Comparison of ENCODE assay signal across 13 cellular contexts in the genomic region with DNA sequence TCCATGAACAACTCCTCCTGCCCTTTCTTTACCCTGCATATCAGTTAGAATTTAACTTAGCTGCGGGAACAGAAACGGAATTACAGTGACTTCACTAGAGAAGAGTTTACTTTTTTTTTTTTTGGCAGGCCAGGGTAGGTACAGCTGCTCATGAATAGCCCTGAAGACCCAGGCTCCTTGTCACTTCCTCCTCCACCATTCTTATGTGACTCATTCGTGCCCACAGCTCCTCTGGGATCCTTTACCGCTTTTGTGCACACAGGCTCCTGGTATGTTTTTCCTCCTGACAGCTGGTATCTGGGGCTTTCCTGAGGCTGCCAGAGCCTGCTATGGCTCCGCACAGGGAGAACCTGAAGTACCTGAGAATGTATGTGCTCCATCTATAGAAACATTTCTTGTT. TPM values are rescaled to one million over a fixed set of nuclear protein-coding genes. Genes with fewer than 3 reads are reported as not detected.
DNase-seq lines count a peak whose midpoint lies in the region; ATAC-seq, FAIRE-seq and TF ChIP-seq lines count a peak whose summit lies in the region.
"Had no signal": no experiment of that assay in that cellular context is flagged by ENCODE, and none has a peak within 500 bp of the region (broad histone marks: within the 10 kb centered on the region; RNA-seq: fewer than 3 reads in every experiment).

No MANE protein-coding gene starts in this region.

- TF ChIP-seq POLR2A in endothelial cell of umbilical vein (IDR thresholded peaks at IDR 0.05; ENCODE audit: low read depth, low read length) = no peak

- H3K9ac ChIP-seq in endothelial cell of umbilical vein (replicated peaks; ENCODE audit: extremely low read depth, insufficient read depth, low read length) = no peak overlapping the region

- no peaks in the 10 kb centered on the region for H3K27me3 ChIP-seq in PC-9 (ENCODE audit: insufficient read depth, low read depth)
- peaks cover 1 to 7% of the 10 kb centered on the region in 2 experiments for H3K27me3 ChIP-seq in endothelial cell of umbilical vein (ENCODE audit: control insufficient read depth in 2 of 2, insufficient read depth in 2 of 2, low read length in 2 of 2)
- H3K27me3 ChIP-seq: thyroid gland had no signal

- H3K36me3 ChIP-seq in PC-9 (ENCODE audit: low read depth) (no peaks in the 10 kb centered on the region), endothelial cell of umbilical vein (ENCODE audit: control insufficient read depth in 2 of 2, extremely low read depth in 1 of 2, insufficient read depth in 2 of 2, low read length in 2 of 2) (no peaks in the 10 kb centered on the region)
- H3K36me3 ChIP-seq: thyroid gland had no signal

- no peaks in the 10 kb centered on the region for H3K36me3 Mint-ChIP-seq in osteocyte (ENCODE audit: unreplicated experiment)
- no peaks in the 10 kb centered on the region for H3K36me3 Mint-ChIP-seq in natural killer cell treated with Interleukin-12 subunit alpha and Interleukin-12 subunit beta and Interleukin-15 and Interleukin-18, amount 100 ng/mL, for 72 hours

- ATAC-seq in natural killer cell treated with Interleukin-12 subunit alpha and Interleukin-12 subunit beta and Interleukin-15 and Interleukin-18, amount 100 ng/mL, for 72 hours = no peak
- ATAC-seq in stimulated activated naive CD8-positive, alpha-beta T cell treated with anti-CD3 and anti-CD28 coated beads, Interleukin-15, amount 100 ng/mL, for 72 hours = no peak
- ATAC-seq: activated T-cell treated with anti-CD3 and anti-CD28 coated beads, Interleukin-2, amount 50 U/mL, for 4 hours had no signal

- H3K4me1 ChIP-seq in PC-9 (replicated peaks; ENCODE audit: insufficient read depth) (peaks cover 8% of the 10 kb centered on the region; the same call in 1 of the 2 replicates), endothelial cell of umbilical vein (ENCODE audit: control insufficient read depth, extremely low read depth, insufficient read depth, low read length) (peaks cover 3% of the 10 kb centered on the region)

- H4K20me1 ChIP-seq in PC-9 (ENCODE audit: insufficient read depth) = no peaks in the 10 kb centered on the region
- H4K20me1 ChIP-seq in endothelial cell of umbilical vein (replicated peaks; ENCODE audit: control insufficient read depth, extremely low read depth, insufficient read depth, low read length) = no peaks in the 10 kb centered on the region

- BruUV-seq in PC-9 (replicated peaks; lab: Mats Ljungman, UMichigan) (no TSS peak), endothelial cell of umbilical vein (replicated peaks; lab: Mats Ljungman, UMichigan) (no TSS peak)

- POLR2A ChIA-PET in PC-9 (lab: Charles Lee; ENCODE audit: unreplicated experiment) = interaction anchor here (0.5 to 0.6 kb wide), 3 partner anchors 92 to 303 kb away, joined by 3 to 22 read pairs (median 6); no protein-coding TSS in a partner anchor
- POLR2A ChIA-PET in endothelial cell of umbilical vein (lab: Charles Lee) = no interaction called here

- no peak overlapping the region for H2AFZ ChIP-seq in PC-9
- no peak overlapping the region for H2AFZ ChIP-seq in endothelial cell of umbilical vein (ENCODE audit: low read depth, low read length)

- H3K9me3 ChIP-seq in PC-9 (ENCODE audit: insufficient read depth, low read depth) = no peaks in the 10 kb centered on the region
- no peaks in the 10 kb centered on the region for H3K9me3 ChIP-seq in endothelial cell of umbilical vein (replicated peaks; ENCODE audit: control insufficient read depth, insufficient read depth, low read length)
- H3K9me3 ChIP-seq: thyroid gland had no signal

- H3F3A ChIP-seq in PC-9 (ENCODE audit: insufficient read depth, low read depth) = peaks cover 6% of the 10 kb centered on the region; the same call in 1 of the 2 replicates

- H3K27ac Mint-ChIP-seq in osteocyte (ENCODE audit: unreplicated experiment) = peak overlapping the region; percentile 63
- H3K27ac Mint-ChIP-seq in natural killer cell treated with Interleukin-12 subunit alpha and Interleukin-12 subunit beta and Interleukin-15 and Interleukin-18, amount 100 ng/mL, for 72 hours = no peak overlapping the region
- H3K27ac Mint-ChIP-seq in stimulated activated naive CD8-positive, alpha-beta T cell treated with anti-CD3 and anti-CD28 coated beads, Interleukin-15, amount 100 ng/mL, for 72 hours = no peak overlapping the region

- TF ChIP-seq CTCF in PC-9 (conservative IDR thresholded peaks at IDR 0.05) = no peak
- TF ChIP-seq CTCF in endothelial cell of umbilical vein (IDR thresholded peaks at IDR 0.05; ENCODE audit: extremely low read depth in 1 of 2, insufficient read depth in 1 of 2, low read depth in 1 of 2, low read length in 2 of 2) = no peak
- no peak for TF ChIP-seq CTCF in osteocyte (IDR thresholded peaks at IDR 0.05)

- dilution Hi-C loops in endothelial cell of umbilical vein (cut with MboI; ENCODE audit: extremely low pct_ligation_motif_present, low sequenced_read_pairs) = no loop called here

- H3K27me3 Mint-ChIP-seq in osteocyte (ENCODE audit: unreplicated experiment) = no peaks in the 10 kb centered on the region
- H3K27me3 Mint-ChIP-seq in natural killer cell treated with Interleukin-12 subunit alpha and Interleukin-12 subunit beta and Interleukin-15 and Interleukin-18, amount 100 ng/mL, for 72 hours = peaks cover 24 to 34% of the 10 kb centered on the region in 2 donors
- H3K27me3 Mint-ChIP-seq in stimulated activated naive CD8-positive, alpha-beta T cell treated with anti-CD3 and anti-CD28 coated beads, Interleukin-15, amount 100 ng/mL, for 72 hours = peaks cover 57% of the 10 kb centered on the region

- no peak overlapping the region for H3K27ac ChIP-seq in PC-9
- H3K27ac ChIP-seq in endothelial cell of umbilical vein (ENCODE audit: insufficient read depth, low read depth, low read length) = no peak overlapping the region
- H3K27ac ChIP-seq: thyroid gland, VCaP had no signal

- CTCF ChIA-PET in PC-9 (lab: Charles Lee) = interaction anchor here (0.7 to 1.9 kb wide), 5 partner anchors 8 to 189 kb away, joined by 3 to 7 read pairs (median 3); no protein-coding TSS in a partner anchor
- CTCF ChIA-PET in endothelial cell of umbilical vein (lab: Charles Lee) = interaction anchor here (0.8 to 9.5 kb wide), 6 partner anchors 7 to 61 kb away, joined by 3 to 187 read pairs (median 6); partner anchors contain the start of gene KCNS1

- no peak overlapping the region for H3K4me3 ChIP-seq in PC-9
- H3K4me3 ChIP-seq in endothelial cell of umbilical vein (replicated peaks in 1 of 3; ENCODE audit: insufficient read depth in 1 of 3, low read depth in 1 of 3, low read length in 3 of 3) = no peak overlapping the region
- H3K4me3 ChIP-seq: thyroid gland had no signal

- no peaks in the 10 kb centered on the region for H3K9me3 Mint-ChIP-seq in osteocyte (ENCODE audit: unreplicated experiment)
- no peaks in the 10 kb centered on the region for H3K9me3 Mint-ChIP-seq in natural killer cell treated with Interleukin-12 subunit alpha and Interleukin-12 subunit beta and Interleukin-15 and Interleukin-18, amount 100 ng/mL, for 72 hours
- no peaks in the 10 kb centered on the region for H3K9me3 Mint-ChIP-seq in stimulated activated naive CD8-positive, alpha-beta T cell treated with anti-CD3 and anti-CD28 coated beads, Interleukin-15, amount 100 ng/mL, for 72 hours
- H3K9me3 Mint-ChIP-seq: activated T-cell treated with anti-CD3 and anti-CD28 coated beads, Interleukin-2, amount 50 U/mL, for 4 hours had no signal

- H3K9me1 ChIP-seq in endothelial cell of umbilical vein (replicated peaks; ENCODE audit: control insufficient read depth, extremely low read depth, insufficient read depth, low read length) = no peaks in the 10 kb centered on the region

- H3K4me2 ChIP-seq in PC-9 = no peak overlapping the region
- no peak overlapping the region for H3K4me2 ChIP-seq in endothelial cell of umbilical vein (ENCODE audit: insufficient read depth, low read length)

- H3K4me1 Mint-ChIP-seq in osteocyte (ENCODE audit: unreplicated experiment) = peaks cover 14% of the 10 kb centered on the region
- H3K4me1 Mint-ChIP-seq in natural killer cell treated with Interleukin-12 subunit alpha and Interleukin-12 subunit beta and Interleukin-15 and Interleukin-18, amount 100 ng/mL, for 72 hours (ENCODE audit: low read depth in 2 of 2) = peaks cover 0 to 3% of the 10 kb centered on the region in 2 donors
- peaks cover 14% of the 10 kb centered on the region for H3K4me1 Mint-ChIP-seq in stimulated activated naive CD8-positive, alpha-beta T cell treated with anti-CD3 and anti-CD28 coated beads, Interleukin-15, amount 100 ng/mL, for 72 hours

- H3K79me2 ChIP-seq in PC-9 (ENCODE audit: low read depth) (no peaks in the 10 kb centered on the region), endothelial cell of umbilical vein (ENCODE audit: control insufficient read depth, insufficient read depth, low read length) (no peaks in the 10 kb centered on the region)

- H3K9me2 ChIP-seq in PC-9 (ENCODE audit: insufficient read depth) = no peaks in the 10 kb centered on the region

- H3K4me3 Mint-ChIP-seq in osteocyte (ENCODE audit: unreplicated experiment) = no peak overlapping the region
- no peak overlapping the region for H3K4me3 Mint-ChIP-seq in natural killer cell treated with Interleukin-12 subunit alpha and Interleukin-12 subunit beta and Interleukin-15 and Interleukin-18, amount 100 ng/mL, for 72 hours
- H3K4me3 Mint-ChIP-seq in stimulated activated naive CD8-positive, alpha-beta T cell treated with anti-CD3 and anti-CD28 coated beads, Interleukin-15, amount 100 ng/mL, for 72 hours = no peak overlapping the region
- H3K4me3 Mint-ChIP-seq: activated T-cell treated with anti-CD3 and anti-CD28 coated beads, Interleukin-2, amount 50 U/mL, for 4 hours had no signal

- peak; percentile 79 for FAIRE-seq in endothelial cell of umbilical vein (lab: Jason Lieb, UNC)

- peak; percentile 44 for DNase-seq in GM03348 (ENCODE audit: low spot score)
- DNase-seq in PC-9 = peak; percentile 70 to 71
- DNase-seq in endothelial cell of umbilical vein (ENCODE audit: low read depth, low spot score) = peak; percentile 41
- DNase-seq in osteocyte (ENCODE audit: extremely low spot score, unreplicated experiment) = no peak
- DNase-seq in natural killer cell treated with Interleukin-12 subunit alpha and Interleukin-12 subunit beta and Interleukin-15 and Interleukin-18, amount 100 ng/mL, for 72 hours (ENCODE audit: low spot score) = no peak
- DNase-seq in stimulated activated naive CD8-positive, alpha-beta T cell treated with anti-CD3 and anti-CD28 coated beads, Interleukin-15, amount 100 ng/mL, for 72 hours = no peak
- DNase-seq in NCI-H1930 (lab: John Stamatoyannopoulos, UW) = no peak
- DNase-seq in NCI-H1048 (lab: John Stamatoyannopoulos, UW) = no peak
- DNase-seq: activated T-cell treated with anti-CD3 and anti-CD28 coated beads, Interleukin-2, amount 50 U/mL, for 4 hours; NK-92 treated with Interleukin-12 subunit alpha and Interleukin-12 subunit beta, amount 100 ng/mL, for 24 hours; thyroid gland had no signal

- intact Hi-C loops in PC-9 (cut with micrococcal nuclease; ENCODE audit: unreplicated experiment) (no loop called here), endothelial cell of umbilical vein (cut with micrococcal nuclease) (no loop called here)

RNA-seq across cellular contexts. Expression of gene KCNS1, which starts 3.9 kb away (rescaled TPM):
- total RNA-seq in PC-9 (2021) (0.15 TPM in 1 of 2 replicates, not detected in the other), endothelial cell of umbilical vein (0.23 and 0.29 TPM in 2 replicates), osteocyte (0.26 and 0.30 TPM in 2 replicates)
- polyA plus RNA-seq in endothelial cell of umbilical vein = 0.14 and 0.29 TPM in 2 replicates
- 0.13 and 0.18 TPM in 2 replicates for polyA plus RNA-seq in endothelial cell of umbilical vein (2011; cell fraction: cytosol; rRNA removed)
- 0.06 and 0.08 TPM in 2 replicates for polyA plus RNA-seq in endothelial cell of umbilical vein (2011; cell fraction: nucleus; rRNA removed)
- polyA plus RNA-seq in endothelial cell of umbilical vein (2012) = 0.24 and 0.29 TPM in 2 replicates
- polyA minus RNA-seq in endothelial cell of umbilical vein = 0.49 and 0.63 TPM in 2 replicates
- polyA minus RNA-seq in endothelial cell of umbilical vein (2011; cell fraction: cytosol; rRNA and poly(A)+ RNA removed) = not detected
- 0.24 TPM in 1 of 2 replicates, not detected in the other for polyA minus RNA-seq in endothelial cell of umbilical vein (2011; cell fraction: nucleus; rRNA and poly(A)+ RNA removed)
- under 1 TPM; 0.24 to 0.33 TPM for total RNA-seq in natural killer cell treated with Interleukin-12 subunit alpha and Interleukin-12 subunit beta and Interleukin-15 and Interleukin-18, amount 100 ng/mL, for 72 hours

RNA-seq across cellular contexts. Expression of gene WFDC5, which starts 10.2 kb away (rescaled TPM):
- total RNA-seq in PC-9 (2021) (not detected in 2 replicates), endothelial cell of umbilical vein (not detected in 2 replicates), osteocyte (not detected in 2 replicates)
- polyA plus RNA-seq in endothelial cell of umbilical vein = not detected in 2 replicates
- polyA plus RNA-seq in endothelial cell of umbilical vein (2011; cell fraction: cytosol; rRNA removed) = not detected in 2 replicates
- not detected in 2 replicates for polyA plus RNA-seq in endothelial cell of umbilical vein (2011; cell fraction: nucleus; rRNA removed)
- polyA plus RNA-seq in endothelial cell of umbilical vein (2012) = not detected in 2 replicates
- not detected in 2 replicates for polyA minus RNA-seq in endothelial cell of umbilical vein
- polyA minus RNA-seq in endothelial cell of umbilical vein (2011; cell fraction: cytosol; rRNA and poly(A)+ RNA removed) = not detected
- polyA minus RNA-seq in endothelial cell of umbilical vein (2011; cell fraction: nucleus; rRNA and poly(A)+ RNA removed) = not detected in 2 replicates
- not detected for total RNA-seq in natural killer cell treated with Interleukin-12 subunit alpha and Interleukin-12 subunit beta and Interleukin-15 and Interleukin-18, amount 100 ng/mL, for 72 hours
- total RNA-seq: activated T-cell treated with anti-CD3 and anti-CD28 coated beads, Interleukin-2, amount 50 U/mL, for 4 hours; cerebellum; thyroid gland had no signal

RNA-seq across cellular contexts. Expression of gene WFDC12, which starts 19.5 kb away (rescaled TPM):
- total RNA-seq in PC-9 (2021) (not detected in 2 replicates), endothelial cell of umbilical vein (not detected in 2 replicates), osteocyte (not detected in 2 replicates)
- polyA plus RNA-seq in endothelial cell of umbilical vein = not detected in 2 replicates
- polyA plus RNA-seq in endothelial cell of umbilical vein (2011; cell fraction: cytosol; rRNA removed) = not detected in 2 replicates
- polyA plus RNA-seq in endothelial cell of umbilical vein (2011; cell fraction: nucleus; rRNA removed) = not detected in 2 replicates
- not detected in 2 replicates for polyA plus RNA-seq in endothelial cell of umbilical vein (2012)
- not detected in 2 replicates for polyA minus RNA-seq in endothelial cell of umbilical vein
- not detected for polyA minus RNA-seq in endothelial cell of umbilical vein (2011; cell fraction: cytosol; rRNA and poly(A)+ RNA removed)
- not detected in 2 replicates for polyA minus RNA-seq in endothelial cell of umbilical vein (2011; cell fraction: nucleus; rRNA and poly(A)+ RNA removed)
- not detected for total RNA-seq in natural killer cell treated with Interleukin-12 subunit alpha and Interleukin-12 subunit beta and Interleukin-15 and Interleukin-18, amount 100 ng/mL, for 72 hours
- total RNA-seq: activated T-cell treated with anti-CD3 and anti-CD28 coated beads, Interleukin-2, amount 50 U/mL, for 4 hours; cerebellum; thyroid gland had no signal

Comparison
In these comparisons a context has a peak if more than half of its experiments do, and no peak if none do; other contexts are left out.
1. DNase-seq: peak in GM03348 (single experiment), PC-9 (2 of 2) and endothelial cell of umbilical vein (single experiment); none in osteocyte (single experiment), natural killer cell treated with Interleukin-12 subunit alpha and Interleukin-12 subunit beta and Interleukin-15 and Interleukin-18, amount 100 ng/mL, for 72 hours (single experiment), stimulated activated naive CD8-positive, alpha-beta T cell treated with anti-CD3 and anti-CD28 coated beads, Interleukin-15, amount 100 ng/mL, for 72 hours (0 of 2), NCI-H1930 (0 of 2) and NCI-H1048 (single experiment).